Comparison of ENCODE assay signal across 18 cellular contexts in genomic region chr17:46147167-46147749, GRCh38. TPM values are rescaled to one million over a fixed set of nuclear protein-coding genes. Genes with fewer than 3 reads are reported as not detected.
DNase-seq lines count a peak whose midpoint lies in the region; ATAC-seq, FAIRE-seq and TF ChIP-seq lines count a peak whose summit lies in the region.
"Had no signal": no experiment of that assay in that cellular context is flagged by ENCODE, and none has a peak within 500 bp of the region (broad histone marks: within the 10 kb centered on the region; RNA-seq: fewer than 3 reads in every experiment).

No MANE protein-coding gene starts in this region.

- H3K9me3 Mint-ChIP-seq in activated T-cell treated with anti-CD3 and anti-CD28 coated beads, Interleukin-2, amount 50 U/mL, for 24 hours = no peaks in the 10 kb centered on the region
- no peaks in the 10 kb centered on the region for H3K9me3 Mint-ChIP-seq in stimulated activated memory B cell treated with anti-CD40 and anti-IgM and Interleukin-4, amounts not matched to agents 10 μg/mL and 1 μg/mL and 100 μg/mL, for 72 hours

- WGBS in K562 (ENCODE audit: insufficient coverage, low coverage, missing lambda C conversion rate) = 90% methylated on average over 6 of the region's 7 CpGs
- 78 to 87% (median 84%) methylated on average over 6 to 7 of the region's 7 CpGs for WGBS in small intestine, 3 donors

- CTCF ChIA-PET in K562 (lab: Yijun Ruan, JAX; ENCODE audit: low intra/inter-chr PET ratio) = no interaction called here

- no peaks in the 10 kb centered on the region for H3K27me3 ChIP-seq in K562 (ENCODE audit: control insufficient read depth in 2 of 2, insufficient read depth in 2 of 2, low read length in 2 of 2)
- no peaks in the 10 kb centered on the region for H3K27me3 ChIP-seq in small intestine (ENCODE audit: control insufficient read depth in 2 of 2, insufficient read depth in 2 of 2, low read length in 2 of 2)
- H3K27me3 ChIP-seq: ascending aorta, pancreas, SJSA1 had no signal

- DNase-seq in activated T-cell treated with anti-CD3 and anti-CD28 coated beads, Interleukin-2, amount 50 U/mL, for 24 hours = no peak
- no peak for DNase-seq in activated T-cell treated with anti-CD3 and anti-CD28 coated beads, Interleukin-2, amount 50 U/mL, for 1 hour
- DNase-seq in SK-N-MC (ENCODE audit: low read depth, low spot score) = no peak
- no peak for DNase-seq in K562 (ENCODE audit: extremely low read depth in 1 of 4, low spot score in 3 of 4)
- no peak for DNase-seq in NCI-H510A (lab: John Stamatoyannopoulos, UW)
- DNase-seq in H4 (ENCODE audit: low spot score) = no peak
- DNase-seq in small intestine = no peak
- DNase-seq: Calu3, GDM1, islet precursor cell, NCI-H2227 treated with DMSO at 0.1 percent for 48 hours, pancreas had no signal

- TF ChIP-seq EP300 in K562 (IDR thresholded peaks at IDR 0.05; ENCODE audit: low read length) = no peak

- peaks cover 92% of the 10 kb centered on the region for H3K79me2 ChIP-seq in K562 (ENCODE audit: control insufficient read depth, insufficient read depth, low read length)

- no peaks in the 10 kb centered on the region for H3K9me1 ChIP-seq in K562 (ENCODE audit: control insufficient read depth, insufficient read depth, low read length)

- no peak for TF ChIP-seq CTCF in K562 (IDR thresholded peaks at IDR 0.05 in 2 of 3, conservative IDR thresholded peaks at IDR 0.05 in 1 of 3; ENCODE audit: insufficient read depth in 2 of 3, low read depth in 1 of 3, low read length in 3 of 3)

- FAIRE-seq in K562 (lab: Jason Lieb, UNC) = no peak
- FAIRE-seq in small intestine (lab: Jason Lieb, UNC) = no peak
- FAIRE-seq: pancreas had no signal

- peaks cover 23% of the 10 kb centered on the region for H3K36me3 Mint-ChIP-seq in activated T-cell treated with anti-CD3 and anti-CD28 coated beads, Interleukin-2, amount 50 U/mL, for 24 hours (ENCODE audit: low read depth)
- peaks cover 6% of the 10 kb centered on the region for H3K36me3 Mint-ChIP-seq in stimulated activated memory B cell treated with anti-CD40 and anti-IgM and Interleukin-4, amounts not matched to agents 10 μg/mL and 1 μg/mL and 100 μg/mL, for 72 hours

- BruUV-seq in K562 (replicated peaks; lab: Mats Ljungman, UMichigan) = no TSS peak

- H3K9me3 ChIP-seq in SK-N-MC (ENCODE audit: low read depth, low read length) (no peaks in the 10 kb centered on the region), K562 (replicated peaks; ENCODE audit: control insufficient read depth, insufficient read depth, low read depth, low read length) (no peaks in the 10 kb centered on the region), small intestine (ENCODE audit: control insufficient read depth, low read depth) (no peaks in the 10 kb centered on the region)
- H3K9me3 ChIP-seq: ascending aorta, HAP-1, pancreas, SJSA1 had no signal

- no peak for ATAC-seq in K562
- no peak for ATAC-seq in stimulated activated memory B cell treated with anti-CD40 and anti-IgM and Interleukin-4, amounts not matched to agents 10 μg/mL and 1 μg/mL and 100 μg/mL, for 72 hours
- ATAC-seq: pancreas had no signal

- no peak for TF ChIP-seq RAD21 in K562 (CRISPR knock-in tag; conservative IDR thresholded peaks at IDR 0.05 in 1 of 2, IDR thresholded peaks at IDR 0.05 in 1 of 2)

- H4K20me1 ChIP-seq in K562 (replicated peaks; ENCODE audit: control insufficient read depth, insufficient read depth, low read length) = peaks cover 17% of the 10 kb centered on the region

- H3K4me3 Mint-ChIP-seq in activated T-cell treated with anti-CD3 and anti-CD28 coated beads, Interleukin-2, amount 50 U/mL, for 24 hours = peak overlapping the region; percentile 36
- H3K4me3 Mint-ChIP-seq in stimulated activated memory B cell treated with anti-CD40 and anti-IgM and Interleukin-4, amounts not matched to agents 10 μg/mL and 1 μg/mL and 100 μg/mL, for 72 hours = peak overlapping the region; percentile 23

- intact Hi-C loops in K562 (cut with micrococcal nuclease) = no loop called here

- H3K4me3 ChIP-seq in SK-N-MC (no peak overlapping the region), K562 (no peak overlapping the region), small intestine (ENCODE audit: low read depth in 1 of 2, low read length in 2 of 2) (no peak overlapping the region)
- H3K4me3 ChIP-seq: ascending aorta, HAP-1, pancreas, SJSA1, smooth muscle cell had no signal

- H3K4me1 ChIP-seq in K562 (replicated peaks in 1 of 2; ENCODE audit: control insufficient read depth in 2 of 2, insufficient read depth in 2 of 2, low read length in 2 of 2) (peaks cover 15 to 32% of the 10 kb centered on the region in 2 experiments; a peak in 4 of 5 replicates), small intestine (ENCODE audit: control insufficient read depth in 2 of 2, insufficient read depth in 1 of 2, low read depth in 1 of 2, low read length in 1 of 2) (peaks cover 3 to 9% of the 10 kb centered on the region in 2 donors)
- H3K4me1 ChIP-seq: SJSA1 had no signal

- no peak for TF ChIP-seq POLR2A in K562 (conservative IDR thresholded peaks at IDR 0.05)

- H2AFZ ChIP-seq in K562 (ENCODE audit: low read depth, low read length) = no peak overlapping the region

- H3K27me3 Mint-ChIP-seq in activated T-cell treated with anti-CD3 and anti-CD28 coated beads, Interleukin-2, amount 50 U/mL, for 24 hours = no peaks in the 10 kb centered on the region
- no peaks in the 10 kb centered on the region for H3K27me3 Mint-ChIP-seq in stimulated activated memory B cell treated with anti-CD40 and anti-IgM and Interleukin-4, amounts not matched to agents 10 μg/mL and 1 μg/mL and 100 μg/mL, for 72 hours

- in situ Hi-C loops in K562 (cut with MboI) = no loop called here

- no peak overlapping the region for H3K9ac ChIP-seq in SK-N-MC (ENCODE audit: insufficient read length)
- no peak overlapping the region for H3K9ac ChIP-seq in K562 (ENCODE audit: insufficient read depth in 1 of 2, low read depth in 2 of 2, low read length in 2 of 2)

- H3K4me2 ChIP-seq in K562 (ENCODE audit: insufficient read depth, low read length) = no peak overlapping the region
- H3K4me2 ChIP-seq: smooth muscle cell had no signal

- H3K36me3 ChIP-seq in SK-N-MC (ENCODE audit: insufficient read depth, low read length) = peaks cover 13% of the 10 kb centered on the region; the same call in 1 of the 2 replicates
- no peaks in the 10 kb centered on the region; the same call in 2 of the 3 replicates for H3K36me3 ChIP-seq in K562 (ENCODE audit: control insufficient read depth, insufficient read depth, low read length)
- no peaks in the 10 kb centered on the region for H3K36me3 ChIP-seq in small intestine (ENCODE audit: control insufficient read depth in 2 of 2, insufficient read depth in 2 of 2, low read length in 2 of 2)
- H3K36me3 ChIP-seq: ascending aorta, HAP-1, pancreas, SJSA1 had no signal

- H3K27ac Mint-ChIP-seq in activated T-cell treated with anti-CD3 and anti-CD28 coated beads, Interleukin-2, amount 50 U/mL, for 24 hours = peak overlapping the region; percentile 82
- peak overlapping the region; percentile 78 for H3K27ac Mint-ChIP-seq in stimulated activated memory B cell treated with anti-CD40 and anti-IgM and Interleukin-4, amounts not matched to agents 10 μg/mL and 1 μg/mL and 100 μg/mL, for 72 hours

- POLR2A ChIA-PET in K562 (lab: Yijun Ruan, JAX) = interaction anchor here (0.6 to 4.2 kb wide), 4 partner anchors 10 to 28 kb away, joined by 3 to 25 read pairs (median 4); no protein-coding TSS in a partner anchor

- H3K27ac ChIP-seq in SK-N-MC = peak overlapping the region; percentile 66
- no peak overlapping the region for H3K27ac ChIP-seq in K562 (ENCODE audit: extremely low read depth, low read depth, low read length)
- H3K27ac ChIP-seq in small intestine (ENCODE audit: low read depth in 1 of 2, low read length in 1 of 2) = no peak overlapping the region
- H3K27ac ChIP-seq: ascending aorta, epithelial cell of prostate, pancreas, SJSA1 had no signal

- H3K4me1 Mint-ChIP-seq in activated T-cell treated with anti-CD3 and anti-CD28 coated beads, Interleukin-2, amount 50 U/mL, for 24 hours (ENCODE audit: low read depth) = peaks cover 87% of the 10 kb centered on the region
- H3K4me1 Mint-ChIP-seq in stimulated activated memory B cell treated with anti-CD40 and anti-IgM and Interleukin-4, amounts not matched to agents 10 μg/mL and 1 μg/mL and 100 μg/mL, for 72 hours = peaks cover 89% of the 10 kb centered on the region

TF ChIP-seq in K562, 482 proteins besides CTCF, POLR2A, EP300 and RAD21:
- TF ChIP-seq TRIM24 (IDR thresholded peaks at IDR 0.05) (no peak), ZNF384 (IDR thresholded peaks at IDR 0.05; ENCODE audit: low read depth, low read length) (0 out of 2 replicates have a peak, but pooled peaks have one; percentile 12)

RNA-seq across cellular contexts. Expression of gene KANSL1, which starts 46.0 kb away (rescaled TPM):
- total RNA-seq in K562 (2011; cell fraction: chromatin; rRNA removed; ENCODE audit: low replicate concordance) = 361 and 617 TPM in 2 replicates
- 177 and 226 TPM in 2 replicates for total RNA-seq in K562 (2011; cell fraction: nucleolus; rRNA removed)
- 302 and 371 TPM in 2 replicates for total RNA-seq in K562 (2011; cell fraction: nucleoplasm; rRNA removed)
- total RNA-seq in K562 (2014; rRNA removed) = 30.5 and 34.6 TPM in 2 replicates
- total RNA-seq in K562 (2014; rRNA removed; fragmentation: Illumina TruSeq; extraction: Trizol) = 44.4 and 53.2 TPM in 2 replicates
- 43.8 and 44.0 TPM in 2 replicates for total RNA-seq in K562 (2015; rRNA removed; fragmentation: Illumina TruSeq; extraction: Trizol)
- total RNA-seq in K562 (2021) = 49.3 and 55.4 TPM in 2 replicates
- polyA plus RNA-seq in K562 (2011; rRNA removed) = 22.4 and 25.8 TPM in 2 replicates
- 10.5 and 22.5 TPM in 2 replicates for polyA plus RNA-seq in K562 (2011; cell fraction: cytosol; rRNA removed)
- 79.8 and 89.1 TPM in 2 replicates for polyA plus RNA-seq in K562 (2011; cell fraction: nucleus; rRNA removed)
- polyA plus RNA-seq in K562 (2012) = 17.0 and 24.8 TPM in 2 replicates
- 22.9 and 25.5 TPM in 2 replicates for polyA plus RNA-seq in K562 (2014; fragmentation: Illumina TruSeq; extraction: Trizol)
- polyA plus RNA-seq in K562 (2014; fragmentation: Nextera tagmentation; extraction: Ambion mirVana) = 1 to 10 TPM; 3.6 to 6.9 TPM
- 22.0 and 31.8 TPM in 2 replicates for polyA plus RNA-seq in K562 (2014; rRNA removed)
- polyA minus RNA-seq in K562 (2011; rRNA and poly(A)+ RNA removed) = 144 and 185 TPM in 2 replicates
- polyA minus RNA-seq in K562 (2011; cell fraction: cytosol; rRNA and poly(A)+ RNA removed) = 47.2 and 57.3 TPM in 2 replicates
- 115 and 196 TPM in 2 replicates for polyA minus RNA-seq in K562 (2011; cell fraction: nucleus; rRNA and poly(A)+ RNA removed)
- 13.9 and 22.6 TPM in 2 replicates for total RNA-seq in H4 (2014; rRNA removed; shearing (Covaris generic))
- 10 to 100 TPM; 12.7 to 24.2 (median 16.2) TPM for polyA plus RNA-seq in small intestine
